In genomic region chr7:134368851-134369533, GRCh38 we compare ENCODE assay signal across 10 cellular contexts. TPM values are rescaled to one million over a fixed set of nuclear protein-coding genes. Genes with fewer than 3 reads are reported as not detected.
DNase-seq lines count a peak whose midpoint lies in the region; TF ChIP-seq lines count a peak whose summit lies in the region.
"Had no signal": no experiment of that assay in that cellular context is flagged by ENCODE, and none has a peak within 500 bp of the region (broad histone marks: within the 10 kb centered on the region; RNA-seq: fewer than 3 reads in every experiment).

No MANE protein-coding gene starts in this region.

- no peaks in the 10 kb centered on the region for H3K9me3 ChIP-seq in ovary
- H3K9me3 ChIP-seq: heart left ventricle had no signal

- H3K27me3 ChIP-seq in ovary, result no peaks in the 10 kb centered on the region

- DNase-seq in HCEC 1CT, result peak; percentile 61
- DNase-seq in RWPE1 (ENCODE audit: low spot score), result peak; percentile 54
- DNase-seq in fibroblast of the aortic adventitia (ENCODE audit: low read depth), result peak; percentile 98
- peak; percentile 76 for DNase-seq in retinal pigment epithelial cell (ENCODE audit: low read depth)
- no peak for DNase-seq in CD14-positive monocyte (ENCODE audit: low spot score)
- DNase-seq in ovary, result no peak
- no peak for DNase-seq in activated T-helper 1 cell treated with anti-CD3 and anti-CD28 coated beads, Interleukin-12 subunit alpha, Interleukin-12 subunit beta, Interleukin-2, Interleukin-4 antibody, amounts not matched to agents 30 ng/mL and 10 ng/mL and 1 ng/mL, durations not matched to agents 14 hours and 24 hours and 36 hours (ENCODE audit: low spot score)
- DNase-seq: activated naive CD4-positive, alpha-beta T cell; heart left ventricle; NCI-H2171 treated with DMSO at 0.1 percent for 48 hours had no signal

- H3K36me3 ChIP-seq in ovary, result no peaks in the 10 kb centered on the region
- H3K36me3 ChIP-seq: heart left ventricle had no signal

- CTCF ChIA-PET in RWPE1 (lab: Yijun Ruan, JAX), result interaction anchor here (0.5 kb wide), 1 partner anchor 422 kb away, joined by 3 read pairs; no protein-coding TSS in a partner anchor

- TF ChIP-seq CTCF in RWPE1 (conservative IDR thresholded peaks at IDR 0.05; ENCODE audit: low read depth) (no peak), fibroblast of the aortic adventitia (IDR thresholded peaks at IDR 0.05; ENCODE audit: insufficient read depth, low read length) (no peak), retinal pigment epithelial cell (conservative IDR thresholded peaks at IDR 0.05; ENCODE audit: low read depth, low read length) (no peak), CD14-positive monocyte (IDR thresholded peaks at IDR 0.05) (no peak), ovary (IDR thresholded peaks at IDR 0.05) (no peak)

- H3K27ac ChIP-seq in RWPE1, result peak overlapping the region; percentile 79
- H3K27ac ChIP-seq in ovary, result no peak overlapping the region
- H3K27ac ChIP-seq: heart left ventricle had no signal

- H3K27ac Mint-ChIP-seq in CD14-positive monocyte, result peak overlapping the region in 1 of 7 donors; percentile 12
- no peak overlapping the region for H3K27ac Mint-ChIP-seq in activated T-helper 1 cell treated with anti-CD3 and anti-CD28 coated beads, Interleukin-12 subunit alpha, Interleukin-12 subunit beta, Interleukin-2, Interleukin-4 antibody, amounts not matched to agents 30 ng/mL and 10 ng/mL and 1 ng/mL, durations not matched to agents 14 hours and 24 hours and 36 hours

- H3K4me3 ChIP-seq in fibroblast of the aortic adventitia (ENCODE audit: low read depth, low read length) (no peak overlapping the region), retinal pigment epithelial cell (ENCODE audit: low read length) (no peak overlapping the region), ovary (no peak overlapping the region)
- H3K4me3 ChIP-seq: heart left ventricle had no signal

- TF ChIP-seq EP300 in ovary (IDR thresholded peaks at IDR 0.05), result no peak

- no peaks in the 10 kb centered on the region for H3K4me1 ChIP-seq in ovary (ENCODE audit: insufficient read depth)

- H3K9me3 Mint-ChIP-seq in CD14-positive monocyte, result no peaks in the 10 kb centered on the region
- H3K9me3 Mint-ChIP-seq in activated T-helper 1 cell treated with anti-CD3 and anti-CD28 coated beads, Interleukin-12 subunit alpha, Interleukin-12 subunit beta, Interleukin-2, Interleukin-4 antibody, amounts not matched to agents 30 ng/mL and 10 ng/mL and 1 ng/mL, durations not matched to agents 14 hours and 24 hours and 36 hours, result no peaks in the 10 kb centered on the region

- no peak overlapping the region for H3K4me3 Mint-ChIP-seq in CD14-positive monocyte
- H3K4me3 Mint-ChIP-seq in activated T-helper 1 cell treated with anti-CD3 and anti-CD28 coated beads, Interleukin-12 subunit alpha, Interleukin-12 subunit beta, Interleukin-2, Interleukin-4 antibody, amounts not matched to agents 30 ng/mL and 10 ng/mL and 1 ng/mL, durations not matched to agents 14 hours and 24 hours and 36 hours, result no peak overlapping the region

- H3K27me3 Mint-ChIP-seq in CD14-positive monocyte (ENCODE audit: low read depth in 3 of 3), result peaks cover 1 to 11% (median 4%) of the 10 kb centered on the region in 3 donors
- H3K27me3 Mint-ChIP-seq in activated T-helper 1 cell treated with anti-CD3 and anti-CD28 coated beads, Interleukin-12 subunit alpha, Interleukin-12 subunit beta, Interleukin-2, Interleukin-4 antibody, amounts not matched to agents 30 ng/mL and 10 ng/mL and 1 ng/mL, durations not matched to agents 14 hours and 24 hours and 36 hours (ENCODE audit: insufficient read depth), result peaks cover 8% of the 10 kb centered on the region

- WGBS in ovary, 3 donors, result 0 to 16% (median 9%) methylated on average over 2 of the region's 2 CpGs

- peaks cover 6% of the 10 kb centered on the region for H3K4me1 Mint-ChIP-seq in CD14-positive monocyte
- H3K4me1 Mint-ChIP-seq in activated T-helper 1 cell treated with anti-CD3 and anti-CD28 coated beads, Interleukin-12 subunit alpha, Interleukin-12 subunit beta, Interleukin-2, Interleukin-4 antibody, amounts not matched to agents 30 ng/mL and 10 ng/mL and 1 ng/mL, durations not matched to agents 14 hours and 24 hours and 36 hours (ENCODE audit: low read depth), result no peaks in the 10 kb centered on the region

- no peaks in the 10 kb centered on the region for H3K36me3 Mint-ChIP-seq in CD14-positive monocyte
- no peaks in the 10 kb centered on the region for H3K36me3 Mint-ChIP-seq in activated T-helper 1 cell treated with anti-CD3 and anti-CD28 coated beads, Interleukin-12 subunit alpha, Interleukin-12 subunit beta, Interleukin-2, Interleukin-4 antibody, amounts not matched to agents 30 ng/mL and 10 ng/mL and 1 ng/mL, durations not matched to agents 14 hours and 24 hours and 36 hours (ENCODE audit: low read depth)

- intact Hi-C loops in CD14-positive monocyte (cut with micrococcal nuclease), result no loop called here
- intact Hi-C loops in ovary (cut with DNase I), result no loop called here
- intact Hi-C loops in activated T-helper 1 cell treated with anti-CD3 and anti-CD28 coated beads, Interleukin-12 subunit alpha, Interleukin-12 subunit beta, Interleukin-2, Interleukin-4 antibody, amounts not matched to agents 30 ng/mL and 10 ng/mL and 1 ng/mL, durations not matched to agents 14 hours and 24 hours and 36 hours (cut with micrococcal nuclease), result no loop called here

- TF ChIP-seq POLR2A in ovary (IDR thresholded peaks at IDR 0.05), result no peak

- POLR2A ChIA-PET in RWPE1 (lab: Yijun Ruan, JAX; ENCODE audit: low non-redundant PET), result no interaction called here

RNA-seq across cellular contexts. Expression of gene SLC35B4, which starts 52.3 kb away (rescaled TPM):
- total RNA-seq in fibroblast of the aortic adventitia (ENCODE audit: low replicate concordance) (7.8 and 18.4 TPM in 2 replicates), ovary (10 to 100 TPM in 5 of 7 donors, 1 to 10 TPM in 2; 3.9 to 25.7 (median 15.7) TPM)
- polyA plus RNA-seq in CD14-positive monocyte (10 to 100 TPM; 12.7 to 21.1 TPM), ovary (10 to 100 TPM in 1 of 2 donors, 1 to 10 TPM in 1; 4.6 to 22.5 TPM)
- total RNA-seq in activated T-helper 1 cell treated with anti-CD3 and anti-CD28 coated beads, Interleukin-12 subunit alpha, Interleukin-12 subunit beta, Interleukin-2, Interleukin-4 antibody, amounts not matched to agents 30 ng/mL and 10 ng/mL and 1 ng/mL, durations not matched to agents 14 hours and 24 hours and 36 hours, result 22.4 and 23.3 TPM in 2 replicates

Comparison
In these comparisons a context has a peak if more than half of its experiments do, and no peak if none do; other contexts are left out.
1. DNase-seq: peak in HCEC 1CT (single experiment), RWPE1 (single experiment), fibroblast of the aortic adventitia (single experiment) and retinal pigment epithelial cell (single experiment); none in CD14-positive monocyte (single experiment), ovary (0 of 5) and activated T-helper 1 cell treated with anti-CD3 and anti-CD28 coated beads, Interleukin-12 subunit alpha, Interleukin-12 subunit beta, Interleukin-2, Interleukin-4 antibody, amounts not matched to agents 30 ng/mL and 10 ng/mL and 1 ng/mL, durations not matched to agents 14 hours and 24 hours and 36 hours (single experiment).